Comparison of ENCODE assay signal across 8 cellular contexts in genomic region chr2:171433763-171434670, GRCh38.
DNase-seq lines count a peak whose midpoint lies in the region; ATAC-seq and TF ChIP-seq lines count a peak whose summit lies in the region.

DCAF17 (plus strand) TSS chr2:171434226; CDS start chr2:171434578, 352 bp downstream.
METTL8 (minus strand) TSS chr2:171433990; CDS start chr2:171392185, 41,805 bp downstream.

- H3K27me3 ChIP-seq in RWPE2 (ENCODE audit: insufficient read depth, poor library complexity, severe bottlenecking): no peaks in the 10 kb centered on the region

- peak within 1 kb of the TSS; percentile 92 to 95 (median 95) for H3K27ac Mint-ChIP-seq in nephron
- H3K27ac Mint-ChIP-seq in stimulated activated naive CD8-positive, alpha-beta T cell treated with anti-CD3 and anti-CD28 coated beads, Interleukin-15, Interleukin-2, amounts not matched to agents 100 ng/mL and 50 ng/mL, for 24 hours: peak within 1 kb of the TSS; percentile 94

- H3K36me3 Mint-ChIP-seq in nephron (ENCODE audit: low read depth): peaks cover 40% of the 10 kb centered on the region
- H3K36me3 Mint-ChIP-seq in stimulated activated naive CD8-positive, alpha-beta T cell treated with anti-CD3 and anti-CD28 coated beads, Interleukin-15, Interleukin-2, amounts not matched to agents 100 ng/mL and 50 ng/mL, for 24 hours (ENCODE audit: low read depth): peaks cover 80% of the 10 kb centered on the region

- H3K4me1 ChIP-seq in RWPE2 (ENCODE audit: insufficient read depth, poor library complexity, severe bottlenecking): peaks cover 12% of the 10 kb centered on the region

- peak; percentile 90 for ATAC-seq in RWPE2 (ENCODE audit: low read depth)

- TF ChIP-seq CTCF in LNCAP (IDR thresholded peaks at IDR 0.05) (peak; percentile 17; the same call in 1 of the 2 replicates), RWPE2 (IDR thresholded peaks at IDR 0.05; ENCODE audit: poor library complexity, severe bottlenecking) (peak; percentile 76), fibroblast of pulmonary artery (IDR thresholded peaks at IDR 0.05; ENCODE audit: low read length, missing control alignments) (peak; percentile 8), nephron (IDR thresholded peaks at IDR 0.05; ENCODE audit: unreplicated experiment in 3 of 3) (peak in 2 of 3 experiments; percentile 11 to 49)

- H3K36me3 ChIP-seq in RWPE2 (ENCODE audit: low read depth): peaks cover 34% of the 10 kb centered on the region

- H3K9me3 Mint-ChIP-seq in nephron: peaks cover 4% of the 10 kb centered on the region
- peaks cover 4% of the 10 kb centered on the region for H3K9me3 Mint-ChIP-seq in stimulated activated naive CD8-positive, alpha-beta T cell treated with anti-CD3 and anti-CD28 coated beads, Interleukin-15, Interleukin-2, amounts not matched to agents 100 ng/mL and 50 ng/mL, for 24 hours

- peaks cover 2% of the 10 kb centered on the region for H3K9me3 ChIP-seq in RWPE2 (ENCODE audit: severe bottlenecking)

- H3K4me3 ChIP-seq in RWPE2 (ENCODE audit: severe bottlenecking): peak within 1 kb of the TSS; percentile 46
- peak within 1 kb of the TSS; percentile 75 for H3K4me3 ChIP-seq in fibroblast of pulmonary artery (replicated peaks; ENCODE audit: low read depth, low read length)

- H3K27ac ChIP-seq in RWPE2 (ENCODE audit: poor library complexity, severe bottlenecking): peak within 1 kb of the TSS; percentile 83

- H3K4me3 Mint-ChIP-seq in nephron: peak within 1 kb of the TSS; percentile 87 to 95 (median 91)
- H3K4me3 Mint-ChIP-seq in stimulated activated naive CD8-positive, alpha-beta T cell treated with anti-CD3 and anti-CD28 coated beads, Interleukin-15, Interleukin-2, amounts not matched to agents 100 ng/mL and 50 ng/mL, for 24 hours: peak within 1 kb of the TSS; percentile 88

- peak; percentile 96 for DNase-seq in ELR (ENCODE audit: low read depth)
- peak; percentile 87 for DNase-seq in GOT3 (lab: John Stamatoyannopoulos, UW)
- peak; percentile 96 for DNase-seq in RWPE2 (ENCODE audit: low spot score)
- peak; percentile 93 for DNase-seq in activated T-helper 9 cell treated with anti-CD3 and anti-CD28 coated beads, Interleukin-2, amount 50 U/mL, for 16 hours (ENCODE audit: low read depth)
- peak; percentile 95 for DNase-seq in fibroblast of pulmonary artery (ENCODE audit: low read depth)

- peaks cover 35% of the 10 kb centered on the region for H3K4me1 Mint-ChIP-seq in nephron
- H3K4me1 Mint-ChIP-seq in stimulated activated naive CD8-positive, alpha-beta T cell treated with anti-CD3 and anti-CD28 coated beads, Interleukin-15, Interleukin-2, amounts not matched to agents 100 ng/mL and 50 ng/mL, for 24 hours (ENCODE audit: low read depth): peaks cover 54% of the 10 kb centered on the region

- no peaks in the 10 kb centered on the region for H3K27me3 Mint-ChIP-seq in nephron (ENCODE audit: low read depth)
- H3K27me3 Mint-ChIP-seq in stimulated activated naive CD8-positive, alpha-beta T cell treated with anti-CD3 and anti-CD28 coated beads, Interleukin-15, Interleukin-2, amounts not matched to agents 100 ng/mL and 50 ng/mL, for 24 hours: no peaks in the 10 kb centered on the region

Comparison
In these comparisons a context has a peak if more than half of its experiments do, and no peak if none do; other contexts are left out.
1. Peak in every context shown above with its lines: DNase-seq, ATAC-seq, H3K4me3 ChIP-seq and H3K27ac ChIP-seq.
2. CTCF ChIP-seq: peak in every context shown above with its lines; median percentile 76 in RWPE2; 30 in nephron; 17 in LNCAP; 8 in fibroblast of pulmonary artery.